ENCODE assay signal across 9 cellular contexts in the genomic region with DNA sequence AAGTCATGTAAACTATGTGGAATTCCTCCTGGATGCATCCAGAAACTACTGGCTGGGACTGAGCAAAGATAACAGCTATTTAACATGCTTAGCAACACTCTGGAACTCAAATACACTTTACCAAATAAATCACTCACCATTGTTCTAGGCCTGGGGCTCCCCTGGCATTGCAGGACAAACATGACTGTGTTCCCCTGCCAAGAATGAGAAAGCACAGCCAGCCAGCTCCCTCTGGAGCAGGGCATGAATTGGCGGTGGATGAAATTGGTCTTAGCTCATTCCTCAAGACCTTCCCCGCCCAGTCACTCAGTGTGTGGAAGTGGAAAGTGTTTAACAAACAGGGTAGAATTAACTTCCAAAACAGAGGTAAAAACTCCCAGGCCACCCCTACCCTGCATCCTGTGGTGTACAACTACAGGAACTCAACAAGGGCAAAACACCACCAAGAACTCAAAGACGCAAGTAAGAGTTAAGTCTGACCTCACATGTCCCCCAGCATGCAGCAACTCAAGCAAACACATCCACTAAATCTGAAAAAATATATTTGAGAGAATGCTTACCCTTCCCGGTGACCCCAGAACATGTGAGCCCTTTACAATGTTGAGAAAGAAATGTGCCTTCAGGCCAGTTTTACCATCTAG. TPM values are rescaled to one million over a fixed set of nuclear protein-coding genes. Genes with fewer than 3 reads are reported as not detected.
DNase-seq lines count a peak whose midpoint lies in the region; ATAC-seq and TF ChIP-seq lines count a peak whose summit lies in the region.
"Had no signal": no experiment of that assay in that cellular context is flagged by ENCODE, and none has a peak within 500 bp of the region (broad histone marks: within the 10 kb centered on the region; RNA-seq: fewer than 3 reads in every experiment).

No MANE protein-coding gene starts in this region.

- TF ChIP-seq CTCF in omental fat pad (IDR thresholded peaks at IDR 0.05) (no peak), coronary artery (IDR thresholded peaks at IDR 0.05) (no peak)

- peak; percentile 72 for ATAC-seq in SK-N-SH treated with all-trans-retinoic acid at 6 μM for 48 hours
- peak; percentile 88 for ATAC-seq in omental fat pad (ENCODE audit: low FRiP score)
- no peak for ATAC-seq in HG02798 (IDR thresholded peaks at IDR 0.05; ENCODE audit: poor library complexity, unreplicated experiment)

- peak overlapping the region in 1 of 2 donors; percentile 35 for H3K27ac ChIP-seq in coronary artery

- peak; percentile 83 for DNase-seq in AG20443 (ENCODE audit: low spot score)
- peak; percentile 94 for DNase-seq in fibroblast of peridontal ligament (ENCODE audit: extremely low read depth)
- DNase-seq in omental fat pad (ENCODE audit: low spot score) = no peak
- no peak for DNase-seq in HT-29 (ENCODE audit: low spot score)
- DNase-seq in coronary artery (ENCODE audit: low spot score) = no peak
- DNase-seq in MV-4-11 (lab: John Stamatoyannopoulos, UW) = no peak
- DNase-seq: DMS 273 treated with DMSO at 0.1 percent for 48 hours had no signal

- no peak overlapping the region for H3K4me3 ChIP-seq in coronary artery

TF ChIP-seq in SK-N-SH treated with all-trans-retinoic acid at 6 μM for 48 hours, 23 proteins besides CTCF, POLR2A, EP300 and RAD21:
- TF ChIP-seq ISL1 (CRISPR knock-in tag; IDR thresholded peaks at IDR 0.05) (no peak), CSDC2 (CRISPR knock-in tag; IDR thresholded peaks at IDR 0.05) (no peak), ZC3H10 (CRISPR knock-in tag; IDR thresholded peaks at IDR 0.05) (no peak), BACH2 (CRISPR knock-in tag; IDR thresholded peaks at IDR 0.05; ENCODE audit: borderline replicate concordance) (no peak), SNAI2 (CRISPR knock-in tag; IDR thresholded peaks at IDR 0.05) (no peak), ARNTL (CRISPR knock-in tag; IDR thresholded peaks at IDR 0.05; ENCODE audit: borderline replicate concordance, low read depth) (no peak), TCF4 (CRISPR knock-in tag; IDR thresholded peaks at IDR 0.05; ENCODE audit: borderline replicate concordance) (no peak), ZFP30 (CRISPR knock-in tag; IDR thresholded peaks at IDR 0.05) (no peak), OSR1 (CRISPR knock-in tag; IDR thresholded peaks at IDR 0.05) (no peak), ZFP3 (CRISPR knock-in tag; IDR thresholded peaks at IDR 0.05) (no peak), TOX (CRISPR knock-in tag; IDR thresholded peaks at IDR 0.05; ENCODE audit: borderline replicate concordance) (no peak), ZNF70 (CRISPR knock-in tag; IDR thresholded peaks at IDR 0.05) (no peak), GLIS3 (CRISPR knock-in tag; IDR thresholded peaks at IDR 0.05) (no peak), RARB (CRISPR knock-in tag; IDR thresholded peaks at IDR 0.05) (no peak), ESRRG (CRISPR knock-in tag; IDR thresholded peaks at IDR 0.05) (no peak), ZNF8 (CRISPR knock-in tag; IDR thresholded peaks at IDR 0.05) (no peak), ZNF565 (CRISPR knock-in tag; conservative IDR thresholded peaks at IDR 0.05; ENCODE audit: low read depth) (no peak)
- TF ChIP-seq, protein P1, sequence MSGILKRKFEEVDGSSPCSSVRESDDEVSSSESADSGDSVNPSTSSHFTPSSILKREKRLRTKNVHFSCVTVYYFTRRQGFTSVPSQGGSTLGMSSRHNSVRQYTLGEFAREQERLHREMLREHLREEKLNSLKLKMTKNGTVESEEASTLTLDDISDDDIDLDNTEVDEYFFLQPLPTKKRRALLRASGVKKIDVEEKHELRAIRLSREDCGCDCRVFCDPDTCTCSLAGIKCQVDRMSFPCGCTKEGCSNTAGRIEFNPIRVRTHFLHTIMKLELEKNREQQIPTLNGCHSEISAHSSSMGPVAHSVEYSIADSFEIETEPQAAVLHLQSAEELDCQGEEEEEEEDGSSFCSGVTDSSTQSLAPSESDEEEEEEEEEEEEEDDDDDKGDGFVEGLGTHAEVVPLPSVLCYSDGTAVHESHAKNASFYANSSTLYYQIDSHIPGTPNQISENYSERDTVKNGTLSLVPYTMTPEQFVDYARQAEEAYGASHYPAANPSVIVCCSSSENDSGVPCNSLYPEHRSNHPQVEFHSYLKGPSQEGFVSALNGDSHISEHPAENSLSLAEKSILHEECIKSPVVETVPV (CRISPR knock-in tag; IDR thresholded peaks at IDR 0.05) = no peak
- TF ChIP-seq, protein P2, sequence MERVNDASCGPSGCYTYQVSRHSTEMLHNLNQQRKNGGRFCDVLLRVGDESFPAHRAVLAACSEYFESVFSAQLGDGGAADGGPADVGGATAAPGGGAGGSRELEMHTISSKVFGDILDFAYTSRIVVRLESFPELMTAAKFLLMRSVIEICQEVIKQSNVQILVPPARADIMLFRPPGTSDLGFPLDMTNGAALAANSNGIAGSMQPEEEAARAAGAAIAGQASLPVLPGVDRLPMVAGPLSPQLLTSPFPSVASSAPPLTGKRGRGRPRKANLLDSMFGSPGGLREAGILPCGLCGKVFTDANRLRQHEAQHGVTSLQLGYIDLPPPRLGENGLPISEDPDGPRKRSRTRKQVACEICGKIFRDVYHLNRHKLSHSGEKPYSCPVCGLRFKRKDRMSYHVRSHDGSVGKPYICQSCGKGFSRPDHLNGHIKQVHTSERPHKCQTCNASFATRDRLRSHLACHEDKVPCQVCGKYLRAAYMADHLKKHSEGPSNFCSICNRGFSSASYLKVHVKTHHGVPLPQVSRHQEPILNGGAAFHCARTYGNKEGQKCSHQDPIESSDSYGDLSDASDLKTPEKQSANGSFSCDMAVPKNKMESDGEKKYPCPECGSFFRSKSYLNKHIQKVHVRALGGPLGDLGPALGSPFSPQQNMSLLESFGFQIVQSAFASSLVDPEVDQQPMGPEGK (CRISPR knock-in tag; IDR thresholded peaks at IDR 0.05; ENCODE audit: borderline replicate concordance) = no peak
- TF ChIP-seq, protein P3, sequence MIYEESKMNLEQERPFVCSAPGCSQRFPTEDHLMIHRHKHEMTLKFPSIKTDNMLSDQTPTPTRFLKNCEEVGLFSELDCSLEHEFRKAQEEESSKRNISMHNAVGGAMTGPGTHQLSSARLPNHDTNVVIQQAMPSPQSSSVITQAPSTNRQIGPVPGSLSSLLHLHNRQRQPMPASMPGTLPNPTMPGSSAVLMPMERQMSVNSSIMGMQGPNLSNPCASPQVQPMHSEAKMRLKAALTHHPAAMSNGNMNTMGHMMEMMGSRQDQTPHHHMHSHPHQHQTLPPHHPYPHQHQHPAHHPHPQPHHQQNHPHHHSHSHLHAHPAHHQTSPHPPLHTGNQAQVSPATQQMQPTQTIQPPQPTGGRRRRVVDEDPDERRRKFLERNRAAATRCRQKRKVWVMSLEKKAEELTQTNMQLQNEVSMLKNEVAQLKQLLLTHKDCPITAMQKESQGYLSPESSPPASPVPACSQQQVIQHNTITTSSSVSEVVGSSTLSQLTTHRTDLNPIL (CRISPR knock-in tag; IDR thresholded peaks at IDR 0.05; ENCODE audit: low read depth) = no peak

RNA-seq across cellular contexts. Expression of a gene that starts 58.4 kb away (rescaled TPM):
- 10 to 100 TPM in 3 of 4 donors, 1 to 10 TPM in 1; 4.0 to 28.0 (median 12.1) TPM for total RNA-seq in omental fat pad
- 0.05 TPM in 1 of 2 replicates, not detected in the other for total RNA-seq in HT-29 (2014; rRNA removed; shearing (Covaris generic))

Comparison
In these comparisons a context has a peak if more than half of its experiments do, and no peak if none do; other contexts are left out.
1. DNase-seq: peak in AG20443 (single experiment) and fibroblast of peridontal ligament (single experiment); none in omental fat pad (single experiment), HT-29 (single experiment), coronary artery (single experiment) and MV-4-11 (single experiment).